ENCODE assay signal across 1 cellular context in genomic region chr2:75710577-75711253, GRCh38.
TF ChIP-seq lines count a peak whose summit lies in the region.

GCFC2 (minus strand) TSS chr2:75710915; CDS start chr2:75710855, 60 bp downstream.

TF ChIP-seq in HepG2, 621 proteins besides CTCF, POLR2A, EP300 and RAD21 (continued from another document and continues in another):
- peak; percentile 74; the same call in 1 of the 2 replicates for TF ChIP-seq ZNF3 (CRISPR knock-in tag; IDR thresholded peaks at IDR 0.05)
- peak; percentile 70; the same call in 1 of the 2 replicates for TF ChIP-seq ZNF513 (CRISPR knock-in tag; conservative IDR thresholded peaks at IDR 0.05)
- peak; percentile 100 for TF ChIP-seq ZNF883 (CRISPR knock-in tag; IDR thresholded peaks at IDR 0.05; ENCODE audit: not compliant biosample characterization)
- TF ChIP-seq KDM3A (CRISPR knock-in tag; IDR thresholded peaks at IDR 0.05; ENCODE audit: low read depth) = peak; percentile 93; the same call in 1 of the 2 replicates
- no peak for TF ChIP-seq PRPF4 (IDR thresholded peaks at IDR 0.05; ENCODE audit: low read depth, low read length, poor library complexity, severe bottlenecking)
- TF ChIP-seq CHD4 (IDR thresholded peaks at IDR 0.05; ENCODE audit: borderline replicate concordance, low read length) = no peak
- peak; percentile 97 for TF ChIP-seq THYN1 (CRISPR knock-in tag; IDR thresholded peaks at IDR 0.05; ENCODE audit: borderline replicate concordance, low read depth)
- peak; percentile 83; the same call in 1 of the 2 replicates for TF ChIP-seq ZFP36L2 (CRISPR knock-in tag; IDR thresholded peaks at IDR 0.05)
- peak; percentile 98 for TF ChIP-seq ZNF780A (CRISPR knock-in tag; IDR thresholded peaks at IDR 0.05)
- TF ChIP-seq ZSCAN30 (CRISPR knock-in tag; IDR thresholded peaks at IDR 0.05) = peak; percentile 97
- peak; percentile 99 for TF ChIP-seq ZNF232 (CRISPR knock-in tag; IDR thresholded peaks at IDR 0.05; ENCODE audit: borderline replicate concordance)
- peak; percentile 95; the same call in 1 of the 2 replicates for TF ChIP-seq ZNF10 (CRISPR knock-in tag; IDR thresholded peaks at IDR 0.05; ENCODE audit: borderline replicate concordance, low read depth)
- TF ChIP-seq NBN (conservative IDR thresholded peaks at IDR 0.05) = no peak
- TF ChIP-seq HES4 (CRISPR knock-in tag; IDR thresholded peaks at IDR 0.05; ENCODE audit: borderline replicate concordance) = peak; percentile 99
- peak; percentile 100 for TF ChIP-seq NFAT5 (CRISPR knock-in tag; IDR thresholded peaks at IDR 0.05)
- no peak for TF ChIP-seq ZNF652 (CRISPR knock-in tag; IDR thresholded peaks at IDR 0.05; ENCODE audit: borderline replicate concordance, low read depth)
- TF ChIP-seq KLF12 (CRISPR knock-in tag; IDR thresholded peaks at IDR 0.05; ENCODE audit: borderline replicate concordance) = peak; percentile 98
- TF ChIP-seq HOXA9 (CRISPR knock-in tag; IDR thresholded peaks at IDR 0.05; ENCODE audit: borderline replicate concordance) = peak; percentile 99
- peak; percentile 52 for TF ChIP-seq HOMEZ (CRISPR knock-in tag; IDR thresholded peaks at IDR 0.05; ENCODE audit: low read depth)
- peak; percentile 95; the same call in 1 of the 2 replicates for TF ChIP-seq ZFP36L1 (CRISPR knock-in tag; IDR thresholded peaks at IDR 0.05)
- TF ChIP-seq ZNF274 (CRISPR knock-in tag; IDR thresholded peaks at IDR 0.05) = peak; percentile 100
- no peak for TF ChIP-seq SCMH1 (CRISPR knock-in tag; IDR thresholded peaks at IDR 0.05; ENCODE audit: borderline replicate concordance)
- TF ChIP-seq NCOA2 (CRISPR knock-in tag; IDR thresholded peaks at IDR 0.05) = peak; percentile 55
- TF ChIP-seq NFE2L1 (CRISPR knock-in tag; IDR thresholded peaks at IDR 0.05; ENCODE audit: borderline replicate concordance) = peak; percentile 99
- TF ChIP-seq ZNF841 (CRISPR knock-in tag; IDR thresholded peaks at IDR 0.05; ENCODE audit: borderline replicate concordance) = peak; percentile 99
- no peak for TF ChIP-seq MAFF (IDR thresholded peaks at IDR 0.05; ENCODE audit: low read depth, low read length)
- TF ChIP-seq GRHL1 (CRISPR knock-in tag; conservative IDR thresholded peaks at IDR 0.05) = peak; percentile 91
- peak; percentile 96 for TF ChIP-seq ZNF484 (CRISPR knock-in tag; IDR thresholded peaks at IDR 0.05; ENCODE audit: borderline replicate concordance, low read depth)
- TF ChIP-seq AHR (CRISPR knock-in tag; IDR thresholded peaks at IDR 0.05) = peak; percentile 99
- peak; percentile 89 for TF ChIP-seq ZSCAN22 (CRISPR knock-in tag; IDR thresholded peaks at IDR 0.05)
- TF ChIP-seq ZNF30 (CRISPR knock-in tag; IDR thresholded peaks at IDR 0.05) = peak; percentile 99
- no peak for TF ChIP-seq NPAS2 (CRISPR knock-in tag; IDR thresholded peaks at IDR 0.05; ENCODE audit: borderline replicate concordance)
- peak; percentile 98 for TF ChIP-seq ZNF264 (CRISPR knock-in tag; IDR thresholded peaks at IDR 0.05)
- peak; percentile 76 for TF ChIP-seq PAXIP1 (CRISPR knock-in tag; conservative IDR thresholded peaks at IDR 0.05)
- peak; percentile 86 to 96; a peak in 3 of 4 replicates for TF ChIP-seq KLF16 (CRISPR knock-in tag; IDR thresholded peaks at IDR 0.05)
- peak; percentile 93 for TF ChIP-seq TFE3 (CRISPR knock-in tag; IDR thresholded peaks at IDR 0.05)
- peak; percentile 97 for TF ChIP-seq GABPB1 (CRISPR knock-in tag; IDR thresholded peaks at IDR 0.05)
- TF ChIP-seq YY1 (IDR thresholded peaks at IDR 0.05; ENCODE audit: insufficient read depth, insufficient replicate concordance, low read depth, low read length) = peak; percentile 93
- TF ChIP-seq ELK4 (CRISPR knock-in tag; IDR thresholded peaks at IDR 0.05; ENCODE audit: borderline replicate concordance) = peak; percentile 97; the same call in 1 of the 2 replicates
- peak; percentile 99 for TF ChIP-seq NR1H2 (CRISPR knock-in tag; IDR thresholded peaks at IDR 0.05; ENCODE audit: borderline replicate concordance, low read depth)
- TF ChIP-seq ZNF468 (CRISPR knock-in tag; IDR thresholded peaks at IDR 0.05) = peak; percentile 99; the same call in 1 of the 2 replicates
- TF ChIP-seq ZNF256 (CRISPR knock-in tag; conservative IDR thresholded peaks at IDR 0.05) = peak; percentile 100
- peak; percentile 99 for TF ChIP-seq ZNF761 (CRISPR knock-in tag; conservative IDR thresholded peaks at IDR 0.05)
- peak; percentile 96 for TF ChIP-seq ZNF850 (CRISPR knock-in tag; conservative IDR thresholded peaks at IDR 0.05)
- no peak for TF ChIP-seq SOX13 (IDR thresholded peaks at IDR 0.05)
- peak in 1 of 2 experiments; percentile 78; a peak in 2 of 4 replicates for TF ChIP-seq SOX13 (CRISPR knock-in tag; conservative IDR thresholded peaks at IDR 0.05 in 1 of 2, IDR thresholded peaks at IDR 0.05 in 1 of 2)
- peak; percentile 99 for TF ChIP-seq ZNF276 (CRISPR knock-in tag; IDR thresholded peaks at IDR 0.05; ENCODE audit: low read depth)
- TF ChIP-seq NFKB2 (CRISPR knock-in tag; IDR thresholded peaks at IDR 0.05; ENCODE audit: borderline replicate concordance) = peak; percentile 100
